3 cellular contexts compared by ENCODE assay signal in the genomic region with DNA sequence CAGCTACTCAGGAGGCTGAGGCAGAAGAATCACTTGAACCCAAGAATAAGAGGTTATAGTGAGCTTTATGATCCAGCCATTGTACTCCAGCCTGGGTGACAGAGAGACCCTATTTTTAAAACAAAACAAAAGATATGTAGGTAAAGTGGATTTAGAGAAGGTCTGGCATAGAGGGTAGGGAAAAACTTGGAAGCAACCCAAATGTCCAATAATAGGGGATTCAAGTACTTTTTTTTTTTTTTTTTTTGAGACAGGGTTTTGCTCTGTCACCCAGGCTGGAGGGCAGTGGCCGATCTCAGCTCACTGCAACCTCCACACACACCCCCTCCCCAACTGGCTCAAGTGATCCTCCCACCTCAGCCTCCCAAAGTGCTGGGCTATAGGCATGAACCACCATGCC.
"Had no signal": no experiment of that assay in that cellular context is flagged by ENCODE, and none has a peak within 500 bp of the region (broad histone marks: within the 10 kb centered on the region; RNA-seq: fewer than 3 reads in every experiment).

No MANE protein-coding gene starts in this region.

- H3K4me3 ChIP-seq: GM12878 had no signal

- DNase-seq: GDM1, GF-D8 had no signal
